11 cellular contexts compared by ENCODE assay signal in genomic region chr13:113210834-113211233, GRCh38. TPM values are rescaled to one million over a fixed set of nuclear protein-coding genes. Genes with fewer than 3 reads are reported as not detected.
A peak's percentile ranks its signal among the peaks of the same experiment; 100 is the strongest.
DNase-seq lines count a peak whose midpoint lies in the region; ATAC-seq and TF ChIP-seq lines count a peak whose summit lies in the region.
"Had no signal": no experiment of that assay in that cellular context is flagged by ENCODE, and none has a peak within 500 bp of the region (broad histone marks: within the 10 kb centered on the region; RNA-seq: fewer than 3 reads in every experiment).

No MANE protein-coding gene starts in this region.

- H4K20me1 ChIP-seq in smooth muscle cell (ENCODE audit: low read depth): peaks cover 56% of the 10 kb centered on the region

- peaks cover 9% of the 10 kb centered on the region for H3F3A ChIP-seq in smooth muscle cell (ENCODE audit: low read depth)

- peaks cover 47% of the 10 kb centered on the region for H3K4me1 Mint-ChIP-seq in activated T-cell treated with anti-CD3 and anti-CD28 coated beads, Interleukin-2, amount 50 U/mL, for 72 hours (ENCODE audit: low read depth)

- H3K79me2 ChIP-seq in smooth muscle cell (ENCODE audit: low read depth): peaks cover 81% of the 10 kb centered on the region

- 87% methylated on average over 6 of the region's 6 CpGs for WGBS in smooth muscle cell (ENCODE audit: low lambda C conversion rate)

- intact Hi-C loops in mucosa of descending colon (cut with DNase I, micrococcal nuclease): no loop called here

- no peak overlapping the region for H2AFZ ChIP-seq in smooth muscle cell (ENCODE audit: low read depth)

- H3K27me3 ChIP-seq in smooth muscle cell (ENCODE audit: low read depth): no peaks in the 10 kb centered on the region

- H3K4me3 Mint-ChIP-seq in activated T-cell treated with anti-CD3 and anti-CD28 coated beads, Interleukin-2, amount 50 U/mL, for 72 hours: peak overlapping the region; percentile 83 to 89

- H3K36me3 Mint-ChIP-seq in activated T-cell treated with anti-CD3 and anti-CD28 coated beads, Interleukin-2, amount 50 U/mL, for 72 hours (ENCODE audit: insufficient read depth in 2 of 2): peaks cover 3 to 15% of the 10 kb centered on the region in 2 donors

- H3K4me1 ChIP-seq in smooth muscle cell (ENCODE audit: low read depth): peaks cover 11% of the 10 kb centered on the region
- H3K4me1 ChIP-seq in mucosa of descending colon (ENCODE audit: low read depth): peaks cover 20% of the 10 kb centered on the region

- TF ChIP-seq CTCF in smooth muscle cell (IDR thresholded peaks at IDR 0.05; ENCODE audit: borderline replicate concordance, insufficient read depth, poor library complexity, severe bottlenecking) (no peak), mucosa of descending colon (IDR thresholded peaks at IDR 0.05) (no peak)

- H3K27ac ChIP-seq in epithelial cell of prostate (peak overlapping the region; percentile 95), smooth muscle cell (ENCODE audit: low read depth) (peak overlapping the region; percentile 73), caudate nucleus (ENCODE audit: low read depth, low read length) (no peak overlapping the region)

- no peaks in the 10 kb centered on the region for H3K27me3 Mint-ChIP-seq in activated T-cell treated with anti-CD3 and anti-CD28 coated beads, Interleukin-2, amount 50 U/mL, for 72 hours (ENCODE audit: low read depth)

- ATAC-seq in activated T-cell treated with anti-CD3 and anti-CD28 coated beads, Interleukin-2, amount 50 U/mL, for 72 hours (replicated peaks in 1 of 2): no peak
- no peak for ATAC-seq in mucosa of descending colon

- DNase-seq in activated T-cell treated with anti-CD3 and anti-CD28 coated beads, Interleukin-2, amount 50 U/mL, for 72 hours: no peak
- DNase-seq in activated T-cell treated with anti-CD3 and anti-CD28 coated beads, Interleukin-2, amount 50 U/mL, for 1 hour: no peak
- DNase-seq in OCI-M1 (lab: John Stamatoyannopoulos, UW) (peak; percentile 25), epithelial cell of prostate (ENCODE audit: low read depth, low spot score) (no peak), smooth muscle cell (lab: John Stamatoyannopoulos, UW; ENCODE audit: unreplicated experiment) (no peak), mucosa of descending colon (no peak), caudate nucleus (lab: John Stamatoyannopoulos, UW) (no peak)
- DNase-seq in central memory CD4-positive, alpha-beta T cell: no peak
- DNase-seq: occipital lobe had no signal

- H3K9ac ChIP-seq in smooth muscle cell (ENCODE audit: low read depth): peak overlapping the region; percentile 1

- H3K9me3 Mint-ChIP-seq in activated T-cell treated with anti-CD3 and anti-CD28 coated beads, Interleukin-2, amount 50 U/mL, for 72 hours: no peaks in the 10 kb centered on the region

- no peak overlapping the region for H3K27ac Mint-ChIP-seq in activated T-cell treated with anti-CD3 and anti-CD28 coated beads, Interleukin-2, amount 50 U/mL, for 72 hours

- H3K4me2 ChIP-seq in smooth muscle cell: peak overlapping the region; percentile 82

- H3K36me3 ChIP-seq in smooth muscle cell (ENCODE audit: low read depth) (no peaks in the 10 kb centered on the region), mucosa of descending colon (ENCODE audit: low read depth) (no peaks in the 10 kb centered on the region)

- peak overlapping the region; percentile 84 for H3K4me3 ChIP-seq in smooth muscle cell
- no peak overlapping the region for H3K4me3 ChIP-seq in mucosa of descending colon

- H3K9me3 ChIP-seq in smooth muscle cell (replicated peaks; ENCODE audit: low read depth) (no peaks in the 10 kb centered on the region), mucosa of descending colon (no peaks in the 10 kb centered on the region)

RNA-seq across cellular contexts. Expression of gene CUL4A, which starts 1.4 kb away (rescaled TPM):
- 10 to 100 TPM; 71.4 to 82.1 TPM for total RNA-seq in activated T-cell treated with anti-CD3 and anti-CD28 coated beads, Interleukin-2, amount 50 U/mL, for 72 hours
- total RNA-seq in smooth muscle cell (61.5 and 62.7 TPM in 2 replicates), mucosa of descending colon (10 to 100 TPM; 57.2 to 71.8 (median 59.8) TPM)
- polyA plus RNA-seq in smooth muscle cell: 40.3 and 42.3 TPM in 2 replicates

RNA-seq across cellular contexts. Expression of gene PCID2, which starts 2.4 kb away (rescaled TPM):
- total RNA-seq in activated T-cell treated with anti-CD3 and anti-CD28 coated beads, Interleukin-2, amount 50 U/mL, for 72 hours: 10 to 100 TPM; 76.8 to 83.1 TPM
- total RNA-seq in smooth muscle cell: 25.5 and 27.1 TPM in 2 replicates
- polyA plus RNA-seq in smooth muscle cell: 26.2 and 32.5 TPM in 2 replicates
- 10 to 100 TPM; 26.8 to 51.6 (median 35.0) TPM for total RNA-seq in mucosa of descending colon

RNA-seq across cellular contexts. Expression of gene PROZ, which starts 52.4 kb away (rescaled TPM):
- not detected for total RNA-seq in activated T-cell treated with anti-CD3 and anti-CD28 coated beads, Interleukin-2, amount 50 U/mL, for 72 hours
- total RNA-seq in smooth muscle cell (not detected in 2 replicates), mucosa of descending colon (not detected)
- not detected in 2 replicates for polyA plus RNA-seq in smooth muscle cell
- total RNA-seq: HT1080, occipital lobe, subcutaneous adipose tissue had no signal
